In the genomic region with DNA sequence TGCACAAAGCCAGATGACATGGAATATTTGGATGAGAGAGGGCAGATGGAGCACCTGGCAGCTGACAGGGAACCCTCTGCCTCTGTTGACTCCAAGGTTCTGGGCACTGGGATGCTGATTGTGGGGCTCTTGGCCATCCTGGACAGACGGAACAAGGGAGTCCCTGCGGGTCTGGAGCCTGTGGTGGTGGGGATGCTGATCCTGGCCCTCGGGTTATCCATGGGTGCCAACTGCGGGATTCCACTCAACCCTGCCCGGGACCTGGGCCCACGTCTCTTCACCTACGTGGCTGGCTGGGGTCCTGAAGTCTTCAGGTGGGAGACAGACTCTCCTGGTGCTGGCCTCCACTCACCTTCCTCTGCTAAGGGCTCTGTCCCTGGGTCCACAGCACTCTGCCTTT, we compare ENCODE assay signal across 20 cellular contexts. TPM values are rescaled to one million over a fixed set of nuclear protein-coding genes. Genes with fewer than 3 reads are reported as not detected.
DNase-seq lines count a peak whose midpoint lies in the region; FAIRE-seq and TF ChIP-seq lines count a peak whose summit lies in the region.
"Had no signal": no experiment of that assay in that cellular context is flagged by ENCODE, and none has a peak within 500 bp of the region (broad histone marks: within the 10 kb centered on the region; RNA-seq: fewer than 3 reads in every experiment).

No MANE protein-coding gene starts in this region.

- CTCF ChIA-PET in activated CD4-positive, alpha-beta T cell treated with anti-CD3 and anti-CD28 coated beads, Interleukin-2, amount 10 ng/mL, durations not matched to agents 7 days and 5 days (lab: Charles Lee), result interaction anchor here (0.8 to 5.5 kb wide), 4 partner anchors 8 to 143 kb away, joined by 3 to 71 read pairs (median 4); no protein-coding TSS in a partner anchor

- TF ChIP-seq POLR2A in sigmoid colon (IDR thresholded peaks at IDR 0.05), result no peak

- no peaks in the 10 kb centered on the region for H3K36me3 Mint-ChIP-seq in activated CD4-positive, alpha-beta T cell treated with anti-CD3 and anti-CD28 coated beads, Interleukin-2, amount 10 ng/mL, durations not matched to agents 7 days and 5 days (ENCODE audit: low read depth)
- H3K36me3 Mint-ChIP-seq in astrocyte (ENCODE audit: low read depth, unreplicated experiment) (peaks cover 4% of the 10 kb centered on the region), nephron (ENCODE audit: low read depth) (no peaks in the 10 kb centered on the region)

- H3K9me3 Mint-ChIP-seq in activated CD4-positive, alpha-beta T cell treated with anti-CD3 and anti-CD28 coated beads, Interleukin-2, amount 10 ng/mL, durations not matched to agents 7 days and 5 days, result no peaks in the 10 kb centered on the region
- H3K9me3 Mint-ChIP-seq in astrocyte (ENCODE audit: unreplicated experiment) (peaks cover 3% of the 10 kb centered on the region), nephron (no peaks in the 10 kb centered on the region)
- H3K9me3 Mint-ChIP-seq: H9 had no signal

- WGBS in sigmoid colon, 2 donors, result 89 to 92% methylated on average over 7 of the region's 7 CpGs

- H3K9me3 ChIP-seq in astrocyte (ENCODE audit: insufficient read depth, low read depth, low read length), result no peaks in the 10 kb centered on the region
- H3K9me3 ChIP-seq in sigmoid colon, result no peaks in the 10 kb centered on the region

- no peak for DNase-seq in activated CD4-positive, alpha-beta T cell treated with anti-CD3 and anti-CD28 coated beads, Interleukin-2, amount 10 ng/mL, durations not matched to agents 7 days and 5 days
- no peak for DNase-seq in activated CD4-positive, alpha-beta T cell treated with anti-CD3 and anti-CD28 coated beads, Interleukin-2, amount 50 U/mL, for 48 hours
- DNase-seq in astrocyte (ENCODE audit: low read depth), result no peak
- peak; percentile 77 for DNase-seq in posterior vena cava (ENCODE audit: low spot score)
- DNase-seq in glomerular visceral epithelial cell (ENCODE audit: extremely low spot score), result no peak
- no peak for DNase-seq in NCI-H82 (lab: John Stamatoyannopoulos, UW)
- DNase-seq in sigmoid colon, result no peak
- DNase-seq: 8988T, DMS79 treated with DMSO at 0.1 percent for 48 hours, GF-D8, H9 had no signal

- peaks cover 21% of the 10 kb centered on the region for H3K27me3 Mint-ChIP-seq in activated CD4-positive, alpha-beta T cell treated with anti-CD3 and anti-CD28 coated beads, Interleukin-2, amount 10 ng/mL, durations not matched to agents 7 days and 5 days
- H3K27me3 Mint-ChIP-seq in astrocyte (ENCODE audit: low read depth, unreplicated experiment) (peaks cover 35% of the 10 kb centered on the region), nephron (ENCODE audit: low read depth) (peaks cover 21% of the 10 kb centered on the region)

- H3K79me2 ChIP-seq in astrocyte (ENCODE audit: insufficient read depth, low read length), result peaks cover 25% of the 10 kb centered on the region

- H3K4me1 Mint-ChIP-seq in activated CD4-positive, alpha-beta T cell treated with anti-CD3 and anti-CD28 coated beads, Interleukin-2, amount 10 ng/mL, durations not matched to agents 7 days and 5 days, result peaks cover 30% of the 10 kb centered on the region
- H3K4me1 Mint-ChIP-seq in astrocyte (ENCODE audit: low read depth, unreplicated experiment) (peaks cover 10% of the 10 kb centered on the region), nephron (peaks cover 24% of the 10 kb centered on the region)

- H3K27ac ChIP-seq in astrocyte (ENCODE audit: low read depth, low read length) (no peak overlapping the region), sigmoid colon (no peak overlapping the region)

- H3K4me3 Mint-ChIP-seq in activated CD4-positive, alpha-beta T cell treated with anti-CD3 and anti-CD28 coated beads, Interleukin-2, amount 10 ng/mL, durations not matched to agents 7 days and 5 days, result no peak overlapping the region
- H3K4me3 Mint-ChIP-seq in astrocyte (ENCODE audit: unreplicated experiment) (peak overlapping the region; percentile 68), nephron (peak overlapping the region; percentile 15 to 93 (median 23))

- H3K27me3 ChIP-seq in astrocyte (ENCODE audit: insufficient read depth, low read length) (peaks cover 8% of the 10 kb centered on the region), sigmoid colon (no peaks in the 10 kb centered on the region)
- H3K27me3 ChIP-seq: BLaER1 treated with 17β-estradiol and CSF1 and Interleukin-3, amounts not matched to agents 10 nM and 100 nM had no signal

- H2AFZ ChIP-seq in astrocyte (ENCODE audit: low read depth, low read length), result no peak overlapping the region

- POLR2A ChIA-PET in activated CD4-positive, alpha-beta T cell treated with anti-CD3 and anti-CD28 coated beads, Interleukin-2, amount 10 ng/mL, durations not matched to agents 7 days and 5 days (lab: Charles Lee), result no interaction called here

- H4K20me1 ChIP-seq in astrocyte (ENCODE audit: insufficient read depth, low read length), result peaks cover 11% of the 10 kb centered on the region

- TF ChIP-seq CTCF in astrocyte (IDR thresholded peaks at IDR 0.05; ENCODE audit: insufficient read depth, low read depth, low read length) (no peak), nephron (IDR thresholded peaks at IDR 0.05; ENCODE audit: unreplicated experiment in 3 of 3) (no peak), sigmoid colon (IDR thresholded peaks at IDR 0.05) (no peak)

- no peak for TF ChIP-seq EP300 in sigmoid colon (IDR thresholded peaks at IDR 0.05)

- H3K4me1 ChIP-seq in astrocyte (ENCODE audit: insufficient read depth, low read length), result peaks cover 22% of the 10 kb centered on the region
- peaks cover 0 to 36% (median 31%) of the 10 kb centered on the region in 4 donors for H3K4me1 ChIP-seq in sigmoid colon

- H3K9ac ChIP-seq in astrocyte (ENCODE audit: low read length), result no peak overlapping the region

- intact Hi-C loops in posterior vena cava (cut with DNase I) (no loop called here), sigmoid colon (cut with DNase I) (loop anchor here (5.0 kb wide), 1 partner anchor 46 kb away; no protein-coding TSS in a partner anchor)

- H3K4me2 ChIP-seq in astrocyte (ENCODE audit: low read length), result no peak overlapping the region

- H3K4me3 ChIP-seq in astrocyte (ENCODE audit: insufficient read depth, low read depth, low read length) (no peak overlapping the region), sigmoid colon (no peak overlapping the region)
- H3K4me3 ChIP-seq: K562 had no signal

- no peak for FAIRE-seq in astrocyte (lab: Jason Lieb, UNC)
- FAIRE-seq: GM19239, H1, K562 had no signal

- no peaks in the 10 kb centered on the region for H3K36me3 ChIP-seq in astrocyte (ENCODE audit: insufficient read depth, low read length)
- H3K36me3 ChIP-seq in sigmoid colon, result no peaks in the 10 kb centered on the region
- H3K36me3 ChIP-seq: BLaER1 treated with 17β-estradiol and CSF1 and Interleukin-3, amounts not matched to agents 10 nM and 100 nM had no signal

- H3K27ac Mint-ChIP-seq in activated CD4-positive, alpha-beta T cell treated with anti-CD3 and anti-CD28 coated beads, Interleukin-2, amount 10 ng/mL, durations not matched to agents 7 days and 5 days, result peak overlapping the region; percentile 13
- H3K27ac Mint-ChIP-seq in astrocyte (ENCODE audit: unreplicated experiment) (no peak overlapping the region), nephron (no peak overlapping the region)
- H3K27ac Mint-ChIP-seq: H9 had no signal

RNA-seq across cellular contexts. Expression of a gene that starts 1.8 kb away (rescaled TPM):
- 100 to 1,000 TPM; 135 to 138 TPM for total RNA-seq in activated CD4-positive, alpha-beta T cell treated with anti-CD3 and anti-CD28 coated beads, Interleukin-2, amount 10 ng/mL, durations not matched to agents 7 days and 5 days
- 71.6 and 71.9 TPM in 2 replicates for total RNA-seq in astrocyte
- 100 to 1,000 TPM; 130 to 153 TPM for total RNA-seq in posterior vena cava
- 10 to 100 TPM; 53.1 to 64.3 (median 56.6) TPM for total RNA-seq in sigmoid colon
- polyA plus RNA-seq in sigmoid colon, result 10 to 100 TPM in 1 of 3 donors, 1 to 10 TPM in 1, under 1 TPM in 1; 0.92 to 17.7 (median 7.2) TPM

RNA-seq across cellular contexts. Expression of a gene that starts 2.6 kb away (rescaled TPM):
- total RNA-seq in activated CD4-positive, alpha-beta T cell treated with anti-CD3 and anti-CD28 coated beads, Interleukin-2, amount 10 ng/mL, durations not matched to agents 7 days and 5 days, result not detected
- 0.17 TPM in 1 of 2 replicates, not detected in the other for total RNA-seq in astrocyte
- total RNA-seq in posterior vena cava, result under 1 TPM in 1 of 2 donors, not detected in 1; 0.24 TPM
- total RNA-seq in sigmoid colon, result not detected
- polyA plus RNA-seq in sigmoid colon, result not detected
- total RNA-seq: A673, B cell, H1, H9, HT-29 had no signal
- polyA plus RNA-seq: AG04450, H1 had no signal

RNA-seq across cellular contexts. Expression of a gene that starts 51.1 kb away (rescaled TPM):
- total RNA-seq in activated CD4-positive, alpha-beta T cell treated with anti-CD3 and anti-CD28 coated beads, Interleukin-2, amount 10 ng/mL, durations not matched to agents 7 days and 5 days, result 100 to 1,000 TPM; 107 to 126 TPM
- total RNA-seq in astrocyte (82.2 and 89.9 TPM in 2 replicates), posterior vena cava (10 to 100 TPM; 63.9 to 71.6 TPM), sigmoid colon (100 to 1,000 TPM; 105 to 171 (median 120) TPM)
- polyA plus RNA-seq in sigmoid colon, result 10 to 100 TPM; 76.3 to 95.6 (median 80.2) TPM
